32 cellular contexts compared by ENCODE assay signal in the genomic region with DNA sequence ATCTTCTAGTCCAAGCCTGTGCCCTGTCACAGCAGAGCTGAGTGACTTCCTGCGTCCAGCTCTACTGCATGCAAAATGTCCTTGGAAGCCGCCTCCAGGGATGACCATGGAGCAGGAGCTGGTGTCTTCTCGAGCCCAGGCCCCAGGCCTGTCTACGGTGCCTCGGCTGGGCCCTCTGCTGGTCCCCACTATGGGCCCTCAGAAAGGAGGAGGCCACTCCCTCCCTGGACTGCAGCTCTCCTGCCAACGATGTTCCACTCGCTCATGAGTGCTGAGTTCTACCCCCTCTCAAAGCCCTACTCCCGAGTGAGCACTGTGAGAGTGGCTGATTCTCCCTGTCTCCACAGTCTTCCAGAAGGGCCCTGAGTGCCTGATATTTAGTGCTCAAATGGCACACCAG.
"Had no signal": no experiment of that assay in that cellular context is flagged by ENCODE, and none has a peak within 500 bp of the region (broad histone marks: within the 10 kb centered on the region; RNA-seq: fewer than 3 reads in every experiment).

No MANE protein-coding gene starts in this region.

- H3K4me1 ChIP-seq: adrenal gland, body of pancreas, esophagus muscularis mucosa, foreskin keratinocyte, gastrocnemius medialis had no signal

- H3K36me3 Mint-ChIP-seq: activated CD4-positive, alpha-beta memory T cell treated with anti-CD3 and anti-CD28 coated beads for 36 hours; activated CD8-positive, alpha-beta memory T cell treated with anti-CD3 and anti-CD28 coated beads, Interleukin-2, amount 10 ng/mL, durations not matched to agents 7 days and 5 days; activated naive CD8-positive, alpha-beta T cell treated with anti-CD3 and anti-CD28 coated beads for 36 hours had no signal

- ATAC-seq: activated CD4-positive, alpha-beta T cell treated with anti-CD3 and anti-CD28 coated beads for 36 hours; activated CD8-positive, alpha-beta memory T cell treated with anti-CD3 and anti-CD28 coated beads, Interleukin-2, amount 10 ng/mL, durations not matched to agents 7 days and 5 days; activated CD8-positive, alpha-beta T cell treated with anti-CD3 and anti-CD28 coated beads, Interleukin-2, amount 10 ng/mL, durations not matched to agents 7 days and 5 days; activated naive CD8-positive, alpha-beta T cell treated with anti-CD3 and anti-CD28 coated beads, Interleukin-2, amount 50 U/mL, for 24 hours; body of pancreas; foreskin keratinocyte; gastrocnemius medialis had no signal

- H3K4me1 Mint-ChIP-seq: activated CD4-positive, alpha-beta T cell treated with anti-CD3 and anti-CD28 coated beads for 36 hours; activated CD4-positive, alpha-beta T cell treated with anti-CD3 and anti-CD28 coated beads, Interleukin-2, amount 10 ng/mL, durations not matched to agents 24 days and 14 days; activated CD8-positive, alpha-beta memory T cell treated with anti-CD3 and anti-CD28 coated beads, Interleukin-2, amount 10 ng/mL, durations not matched to agents 7 days and 5 days; activated naive CD4-positive, alpha-beta T cell treated with anti-CD3 and anti-CD28 coated beads, Interleukin-2, amount 50 U/mL, for 24 hours; activated naive CD8-positive, alpha-beta T cell treated with anti-CD3 and anti-CD28 coated beads for 36 hours; activated naive CD8-positive, alpha-beta T cell treated with anti-CD3 and anti-CD28 coated beads, Interleukin-2, amount 50 U/mL, for 24 hours; endodermal cell had no signal

- H3K27ac Mint-ChIP-seq: activated CD4-positive, alpha-beta memory T cell treated with anti-CD3 and anti-CD28 coated beads for 36 hours; activated CD4-positive, alpha-beta T cell treated with anti-CD3 and anti-CD28 coated beads for 36 hours; activated CD4-positive, alpha-beta T cell treated with anti-CD3 and anti-CD28 coated beads, Interleukin-2, amount 10 ng/mL, durations not matched to agents 24 days and 14 days; activated CD8-positive, alpha-beta memory T cell treated with anti-CD3 and anti-CD28 coated beads, Interleukin-2, amount 10 ng/mL, durations not matched to agents 7 days and 5 days; activated CD8-positive, alpha-beta T cell treated with anti-CD3 and anti-CD28 coated beads, Interleukin-2, amount 10 ng/mL, durations not matched to agents 7 days and 5 days; activated naive CD4-positive, alpha-beta T cell treated with anti-CD3 and anti-CD28 coated beads for 36 hours; activated naive CD4-positive, alpha-beta T cell treated with anti-CD3 and anti-CD28 coated beads, Interleukin-2, amount 50 U/mL, for 24 hours; activated naive CD8-positive, alpha-beta T cell treated with anti-CD3 and anti-CD28 coated beads for 36 hours; activated naive CD8-positive, alpha-beta T cell treated with anti-CD3 and anti-CD28 coated beads, Interleukin-2, amount 50 U/mL, for 24 hours; activated T-helper 1 cell treated with anti-CD3 and anti-CD28 coated beads, Interleukin-12 subunit alpha, Interleukin-12 subunit beta, Interleukin-2, Interleukin-4 antibody, amounts not matched to agents 30 ng/mL and 10 ng/mL and 1 ng/mL, durations not matched to agents 14 hours and 24 hours and 36 hours; activated T-helper 2 cell treated with anti-CD3 and anti-CD28 coated beads, Interferon-gamma antibody, Interleukin-2, Interleukin-4, amounts not matched to agents 10 μg/mL and 5 μg/mL and 100 μg/mL, durations not matched to agents 14 hours and 24 hours and 36 hours; dendritic cell treated with granulocyte-macrophage colony-stimulating factor and Interleukin-4, amounts not matched to agents 40 ng/mL and 50 ng/mL, for 4 days; endodermal cell had no signal

- H3K36me3 ChIP-seq: adrenal gland, esophagus muscularis mucosa, gastrocnemius medialis had no signal

- DNase-seq: activated CD4-positive, alpha-beta memory T cell treated with anti-CD3 and anti-CD28 coated beads for 36 hours; activated CD4-positive, alpha-beta T cell treated with anti-CD3 and anti-CD28 coated beads for 36 hours; activated CD4-positive, alpha-beta T cell treated with anti-CD3 and anti-CD28 coated beads, Interleukin-2, amount 10 ng/mL, durations not matched to agents 24 days and 14 days; activated CD4-positive, CD25-positive, alpha-beta regulatory T cell; activated CD4-positive, CD25-positive, alpha-beta regulatory T cell treated with anti-CD3 and anti-CD28 coated beads, Interleukin-2, amount 50 U/mL, for 72 hours; activated CD8-positive, alpha-beta memory T cell treated with anti-CD3 and anti-CD28 coated beads, Interleukin-2, amount 10 ng/mL, durations not matched to agents 7 days and 5 days; activated CD8-positive, alpha-beta memory T cell treated with anti-CD3 and anti-CD28 coated beads, Interleukin-2, amount 50 U/mL, for 4 hours; activated CD8-positive, alpha-beta T cell treated with anti-CD3 and anti-CD28 coated beads, Interleukin-2, amount 10 ng/mL, durations not matched to agents 7 days and 5 days; activated effector memory CD4-positive, alpha-beta T cell treated with anti-CD3 and anti-CD28 coated beads, Interleukin-2, amount 50 U/mL, for 16 hours; activated naive CD4-positive, alpha-beta T cell treated with anti-CD3 and anti-CD28 coated beads for 36 hours; activated naive CD8-positive, alpha-beta T cell treated with anti-CD3 and anti-CD28 coated beads for 36 hours; activated naive CD8-positive, alpha-beta T cell treated with anti-CD3 and anti-CD28 coated beads, Interleukin-2, amount 50 U/mL, for 24 hours; activated T-cell treated with anti-CD3 and anti-CD28 coated beads, Interleukin-2, amount 50 U/mL, for 1 hour; activated T-cell treated with anti-CD3 and anti-CD28 coated beads, Interleukin-2, amount 50 U/mL, for 48 hours; adrenal gland; amygdala; body of pancreas; central memory CD4-positive, alpha-beta T cell; cerebellar nuclear complex; effector memory CD4-positive, alpha-beta T cell; endodermal cell; erythroblast; foreskin keratinocyte; gastrocnemius medialis; T-helper 2 cell had no signal

- H3K27ac ChIP-seq: adrenal gland, body of pancreas, coronary artery, dorsolateral prefrontal cortex, esophagus muscularis mucosa, foreskin keratinocyte, gastrocnemius medialis had no signal

- H3K4me3 Mint-ChIP-seq: activated CD4-positive, alpha-beta memory T cell treated with anti-CD3 and anti-CD28 coated beads for 36 hours; activated CD4-positive, alpha-beta T cell treated with anti-CD3 and anti-CD28 coated beads for 36 hours; activated CD4-positive, alpha-beta T cell treated with anti-CD3 and anti-CD28 coated beads, Interleukin-2, amount 10 ng/mL, durations not matched to agents 24 days and 14 days; activated CD8-positive, alpha-beta memory T cell treated with anti-CD3 and anti-CD28 coated beads, Interleukin-2, amount 10 ng/mL, durations not matched to agents 7 days and 5 days; activated CD8-positive, alpha-beta T cell treated with anti-CD3 and anti-CD28 coated beads, Interleukin-2, amount 10 ng/mL, durations not matched to agents 7 days and 5 days; activated naive CD4-positive, alpha-beta T cell treated with anti-CD3 and anti-CD28 coated beads for 36 hours; activated naive CD4-positive, alpha-beta T cell treated with anti-CD3 and anti-CD28 coated beads, Interleukin-2, amount 50 U/mL, for 24 hours; activated naive CD8-positive, alpha-beta T cell treated with anti-CD3 and anti-CD28 coated beads for 36 hours; activated naive CD8-positive, alpha-beta T cell treated with anti-CD3 and anti-CD28 coated beads, Interleukin-2, amount 50 U/mL, for 24 hours; activated T-helper 1 cell treated with anti-CD3 and anti-CD28 coated beads, Interleukin-12 subunit alpha, Interleukin-12 subunit beta, Interleukin-2, Interleukin-4 antibody, amounts not matched to agents 30 ng/mL and 10 ng/mL and 1 ng/mL, durations not matched to agents 14 hours and 24 hours and 36 hours; dendritic cell treated with granulocyte-macrophage colony-stimulating factor and Interleukin-4, amounts not matched to agents 40 ng/mL and 50 ng/mL, for 4 days; endodermal cell had no signal

- H3K9me3 ChIP-seq: adrenal gland, body of pancreas, esophagus muscularis mucosa, gastrocnemius medialis had no signal

- H3K27me3 ChIP-seq: adrenal gland, body of pancreas, dorsolateral prefrontal cortex, foreskin keratinocyte, gastrocnemius medialis had no signal

- H3K4me3 ChIP-seq: adrenal gland, body of pancreas, coronary artery, dorsolateral prefrontal cortex, esophagus muscularis mucosa, gastrocnemius medialis had no signal

- H3K27me3 Mint-ChIP-seq: activated CD4-positive, alpha-beta T cell treated with anti-CD3 and anti-CD28 coated beads for 36 hours; activated CD4-positive, alpha-beta T cell treated with anti-CD3 and anti-CD28 coated beads, Interleukin-2, amount 10 ng/mL, durations not matched to agents 24 days and 14 days; activated CD8-positive, alpha-beta memory T cell treated with anti-CD3 and anti-CD28 coated beads, Interleukin-2, amount 10 ng/mL, durations not matched to agents 7 days and 5 days; activated naive CD4-positive, alpha-beta T cell treated with anti-CD3 and anti-CD28 coated beads, Interleukin-2, amount 50 U/mL, for 24 hours; activated naive CD8-positive, alpha-beta T cell treated with anti-CD3 and anti-CD28 coated beads for 36 hours; activated naive CD8-positive, alpha-beta T cell treated with anti-CD3 and anti-CD28 coated beads, Interleukin-2, amount 50 U/mL, for 24 hours; dendritic cell treated with granulocyte-macrophage colony-stimulating factor and Interleukin-4, amounts not matched to agents 40 ng/mL and 50 ng/mL, for 4 days had no signal
